ENCODE assay signal across 1 cellular context in the genomic region with DNA sequence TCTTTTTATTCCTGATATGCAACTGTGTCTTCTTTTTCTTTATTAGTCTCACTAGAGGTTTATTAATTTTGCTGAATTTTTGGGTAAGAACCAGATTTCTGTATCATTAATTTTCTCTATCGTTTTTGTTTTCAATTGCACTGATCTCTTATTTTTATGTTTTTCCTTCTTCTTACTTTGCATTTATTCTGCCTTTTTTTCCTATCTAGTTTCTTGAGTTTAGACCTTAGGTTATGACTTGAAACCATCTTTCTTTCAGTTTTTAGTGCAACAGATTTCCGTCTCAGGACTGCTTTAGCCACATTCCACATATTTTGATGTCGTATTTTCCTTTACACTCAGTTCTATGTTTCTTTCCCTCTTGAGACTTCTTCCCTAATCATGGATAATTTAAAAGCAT.
TF ChIP-seq lines count a peak whose summit lies in the region.

No MANE protein-coding gene starts in this region.

TF ChIP-seq in K562, 482 proteins besides CTCF, POLR2A, EP300 and RAD21:
- TF ChIP-seq SUPT5H (IDR thresholded peaks at IDR 0.05) (peak; percentile 61; the same call in 1 of the 2 replicates), MEIS2 (IDR thresholded peaks at IDR 0.05; ENCODE audit: partially characterized antibody) (peak; percentile 1), POLR2H (tag; IDR thresholded peaks at IDR 0.05; ENCODE audit: low read depth) (peak; percentile 40), MYC (IDR thresholded peaks at IDR 0.05; ENCODE audit: low read depth, low read length) (no peak), MYC (CRISPR knock-in tag; IDR thresholded peaks at IDR 0.05; ENCODE audit: borderline replicate concordance, low read depth) (no peak)
- TF ChIP-seq, protein P1, sequence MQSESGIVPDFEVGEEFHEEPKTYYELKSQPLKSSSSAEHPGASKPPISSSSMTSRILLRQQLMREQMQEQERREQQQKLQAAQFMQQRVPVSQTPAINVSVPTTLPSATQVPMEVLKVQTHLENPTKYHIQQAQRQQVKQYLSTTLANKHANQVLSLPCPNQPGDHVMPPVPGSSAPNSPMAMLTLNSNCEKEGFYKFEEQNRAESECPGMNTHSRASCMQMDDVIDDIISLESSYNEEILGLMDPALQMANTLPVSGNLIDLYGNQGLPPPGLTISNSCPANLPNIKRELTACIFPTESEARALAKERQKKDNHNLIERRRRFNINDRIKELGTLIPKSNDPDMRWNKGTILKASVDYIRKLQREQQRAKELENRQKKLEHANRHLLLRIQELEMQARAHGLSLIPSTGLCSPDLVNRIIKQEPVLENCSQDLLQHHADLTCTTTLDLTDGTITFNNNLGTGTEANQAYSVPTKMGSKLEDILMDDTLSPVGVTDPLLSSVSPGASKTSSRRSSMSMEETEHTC (IDR thresholded peaks at IDR 0.05): no peak
- TF ChIP-seq, protein P2, sequence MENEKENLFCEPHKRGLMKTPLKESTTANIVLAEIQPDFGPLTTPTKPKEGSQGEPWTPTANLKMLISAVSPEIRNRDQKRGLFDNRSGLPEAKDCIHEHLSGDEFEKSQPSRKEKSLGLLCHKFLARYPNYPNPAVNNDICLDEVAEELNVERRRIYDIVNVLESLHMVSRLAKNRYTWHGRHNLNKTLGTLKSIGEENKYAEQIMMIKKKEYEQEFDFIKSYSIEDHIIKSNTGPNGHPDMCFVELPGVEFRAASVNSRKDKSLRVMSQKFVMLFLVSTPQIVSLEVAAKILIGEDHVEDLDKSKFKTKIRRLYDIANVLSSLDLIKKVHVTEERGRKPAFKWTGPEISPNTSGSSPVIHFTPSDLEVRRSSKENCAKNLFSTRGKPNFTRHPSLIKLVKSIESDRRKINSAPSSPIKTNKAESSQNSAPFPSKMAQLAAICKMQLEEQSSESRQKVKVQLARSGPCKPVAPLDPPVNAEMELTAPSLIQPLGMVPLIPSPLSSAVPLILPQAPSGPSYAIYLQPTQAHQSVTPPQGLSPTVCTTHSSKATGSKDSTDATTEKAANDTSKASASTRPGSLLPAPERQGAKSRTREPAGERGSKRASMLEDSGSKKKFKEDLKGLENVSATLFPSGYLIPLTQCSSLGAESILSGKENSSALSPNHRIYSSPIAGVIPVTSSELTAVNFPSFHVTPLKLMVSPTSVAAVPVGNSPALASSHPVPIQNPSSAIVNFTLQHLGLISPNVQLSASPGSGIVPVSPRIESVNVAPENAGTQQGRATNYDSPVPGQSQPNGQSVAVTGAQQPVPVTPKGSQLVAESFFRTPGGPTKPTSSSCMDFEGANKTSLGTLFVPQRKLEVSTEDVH (IDR thresholded peaks at IDR 0.05; ENCODE audit: low read depth, partially characterized antibody): peak; percentile 48
